In genomic region chr13:94175076-94175475, GRCh38 we compare ENCODE assay signal across 23 cellular contexts.
"Had no signal": no experiment of that assay in that cellular context is flagged by ENCODE, and none has a peak within 500 bp of the region (broad histone marks: within the 10 kb centered on the region; RNA-seq: fewer than 3 reads in every experiment).

No MANE protein-coding gene starts in this region.

- ATAC-seq: foreskin keratinocyte; gastrocnemius medialis; heart right ventricle; left cardiac atrium; left lung; left ventricle myocardium superior; lower lobe of right lung; mucosa of descending colon; naive thymus-derived CD8-positive, alpha-beta T cell had no signal

- DNase-seq: dermis blood vessel endothelial cell; dorsolateral prefrontal cortex; effector CD4-positive, alpha-beta T cell; effector memory CD4-positive, alpha-beta T cell; gastrocnemius medialis; glutamatergic neuron; head of caudate nucleus; heart right ventricle; hippocampal formation; left cardiac atrium; left lung; left ventricle myocardium superior; lower lobe of right lung; mesenchymal stem cell; mucosa of descending colon; naive B cell; naive thymus-derived CD8-positive, alpha-beta T cell had no signal

- H3K9me3 ChIP-seq: esophagus muscularis mucosa, gastrocnemius medialis, heart right ventricle, left lung, lower lobe of right lung, mucosa of descending colon had no signal

- H3K36me3 ChIP-seq: esophagus muscularis mucosa, gastrocnemius medialis, heart right ventricle, left lung, lower lobe of right lung had no signal

- H3K4me1 ChIP-seq: foreskin keratinocyte, lower lobe of right lung had no signal

- H3K27ac ChIP-seq: coronary artery, dorsolateral prefrontal cortex, esophagus muscularis mucosa, foreskin keratinocyte, gastrocnemius medialis, heart right ventricle, left lung, lower lobe of right lung had no signal

- H3K27me3 ChIP-seq: esophagus muscularis mucosa, foreskin keratinocyte, gastrocnemius medialis, heart right ventricle, left lung had no signal

- H3K4me3 ChIP-seq: coronary artery, dorsolateral prefrontal cortex, esophagus muscularis mucosa, gastrocnemius medialis, heart right ventricle, left lung, lower lobe of right lung, mucosa of descending colon had no signal

- FAIRE-seq: endothelial cell of umbilical vein, islet of Langerhans, keratinocyte had no signal
